Comparison of ENCODE assay signal across 1 cellular context in genomic region chr13:52711277-52711676, GRCh38.
TF ChIP-seq lines count a peak whose summit lies in the region.

No MANE protein-coding gene starts in this region.

TF ChIP-seq in GM23338, 12 proteins besides CTCF, POLR2A, EP300 and RAD21 (continued from another document):
- TF ChIP-seq REST (IDR thresholded peaks at IDR 0.05; ENCODE audit: unreplicated experiment) (no peak), JUNB (IDR thresholded peaks at IDR 0.05; ENCODE audit: unreplicated experiment) (no peak), NANOG (IDR thresholded peaks at IDR 0.05; ENCODE audit: borderline replicate concordance) (no peak), CREB1 (CRISPR knock-in tag; IDR thresholded peaks at IDR 0.05; ENCODE audit: low read depth) (no peak), ZNF462 (CRISPR knock-in tag; IDR thresholded peaks at IDR 0.05) (no peak), EZH2phosphoT487 (IDR thresholded peaks at IDR 0.05; ENCODE audit: unreplicated experiment) (no peak)
